In the genomic region with DNA sequence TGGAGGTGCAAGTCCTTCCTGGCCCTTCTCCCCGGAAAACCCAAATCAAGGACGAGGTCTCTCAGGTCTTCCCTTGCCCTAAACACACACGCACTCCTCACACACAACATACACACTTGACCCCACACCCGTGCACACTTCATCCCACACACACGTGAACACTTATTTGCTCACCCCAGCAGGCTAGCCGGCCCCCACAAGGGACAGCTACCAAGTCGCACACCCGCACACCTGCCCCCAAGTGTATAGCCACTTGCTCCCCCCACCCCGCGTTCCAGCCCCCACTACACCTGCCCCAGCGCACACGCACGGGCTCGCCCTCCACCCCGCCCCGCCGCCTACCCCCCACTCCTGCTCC, we compare ENCODE assay signal across 8 cellular contexts. TPM values are rescaled to one million over a fixed set of nuclear protein-coding genes. Genes with fewer than 3 reads are reported as not detected.
A peak's percentile ranks its signal among the peaks of the same experiment; 100 is the strongest.
DNase-seq lines count a peak whose midpoint lies in the region; ATAC-seq and TF ChIP-seq lines count a peak whose summit lies in the region.

No MANE protein-coding gene starts in this region.

- H3K9me2 ChIP-seq in MM.1S (replicated peaks; ENCODE audit: insufficient read depth, low read length) = no peaks in the 10 kb centered on the region

- peak overlapping the region; percentile 98 for H3K4me3 Mint-ChIP-seq in activated CD4-positive, alpha-beta T cell treated with anti-CD3 and anti-CD28 coated beads for 36 hours

- H3K27me3 ChIP-seq in MM.1S (replicated peaks; ENCODE audit: insufficient read depth, low read length) (no peaks in the 10 kb centered on the region), brain microvascular endothelial cell (replicated peaks) (no peaks in the 10 kb centered on the region), liver (ENCODE audit: control insufficient read depth in 4 of 4, insufficient read depth in 4 of 4, low read length in 3 of 4) (no peaks in the 10 kb centered on the region), stomach smooth muscle (ENCODE audit: control insufficient read depth in 1 of 2, insufficient read depth in 2 of 2, low read length in 2 of 2) (no peaks in the 10 kb centered on the region)

- intact Hi-C loops in activated CD4-positive, alpha-beta T cell treated with anti-CD3 and anti-CD28 coated beads for 36 hours (cut with DNase I, micrococcal nuclease) = loop anchor here (1.0 kb wide), 1 partner anchor 8 kb away; the partner anchor contains the start of gene C2orf49 (in 2 of the 2)

- H3K4me2 ChIP-seq in MM.1S (ENCODE audit: low read depth, low read length) = peak overlapping the region; percentile 56

- TF ChIP-seq CTCF in MM.1S (IDR thresholded peaks at IDR 0.05; ENCODE audit: low read length) = no peak
- TF ChIP-seq CTCF in brain microvascular endothelial cell (IDR thresholded peaks at IDR 0.05; ENCODE audit: low read depth, low read length, missing control alignments) = no peak
- TF ChIP-seq CTCF in liver (IDR thresholded peaks at IDR 0.05; ENCODE audit: low read depth, low read length, missing input control) = no peak

- H3K4me1 Mint-ChIP-seq in activated CD4-positive, alpha-beta T cell treated with anti-CD3 and anti-CD28 coated beads for 36 hours = peaks cover 44% of the 10 kb centered on the region

- in situ Hi-C loops in brain microvascular endothelial cell (cut with HindIII; ENCODE audit: low pct_ligation_motif_present, low sequenced_read_pairs) = no loop called here

- ATAC-seq in activated CD4-positive, alpha-beta T cell treated with anti-CD3 and anti-CD28 coated beads for 36 hours = peak; percentile 31

- H3K9me3 ChIP-seq in MM.1S (replicated peaks; ENCODE audit: insufficient read depth, low read length) = no peaks in the 10 kb centered on the region
- no peaks in the 10 kb centered on the region for H3K9me3 ChIP-seq in liver (ENCODE audit: control insufficient read depth in 4 of 4, low read length in 3 of 4)
- no peaks in the 10 kb centered on the region for H3K9me3 ChIP-seq in stomach smooth muscle (ENCODE audit: control insufficient read depth in 2 of 2, low read length in 2 of 2)

- H3K36me3 ChIP-seq in MM.1S (replicated peaks; ENCODE audit: insufficient read depth, low read length) (0 out of 2 replicates have a peak, but pooled peaks cover 5% of the 10 kb centered on the region), brain microvascular endothelial cell (replicated peaks) (no peaks in the 10 kb centered on the region), liver (ENCODE audit: control insufficient read depth in 4 of 4, insufficient read depth in 3 of 4, low read depth in 1 of 4, low read length in 3 of 4) (no peaks in the 10 kb centered on the region), stomach smooth muscle (ENCODE audit: control insufficient read depth in 2 of 2, insufficient read depth in 2 of 2, low read length in 2 of 2) (peaks cover 3 to 4% of the 10 kb centered on the region in 2 donors)

- H3K79me2 ChIP-seq in MM.1S (ENCODE audit: low read length) = peaks cover 56% of the 10 kb centered on the region

- 0% methylated on average over 17 of the region's 17 CpGs for WGBS in liver

- H3K4me3 ChIP-seq in MM.1S (ENCODE audit: low read length) (peak overlapping the region; percentile 82), brain microvascular endothelial cell (ENCODE audit: low read depth, low read length) (peak overlapping the region; percentile 74), liver (ENCODE audit: low read depth in 1 of 3, low read length in 3 of 3) (peak overlapping the region; percentile 80 to 93 (median 88)), stomach smooth muscle (ENCODE audit: low read length in 2 of 2) (peak overlapping the region; percentile 73 to 88)

- H3K9ac ChIP-seq in MM.1S (ENCODE audit: low read length) = peak overlapping the region; percentile 62
- H3K9ac ChIP-seq in liver (ENCODE audit: low read depth in 1 of 2, low read length in 2 of 2) = peak overlapping the region; percentile 61 to 62
- H3K9ac ChIP-seq in stomach smooth muscle (ENCODE audit: low read length in 2 of 2) = peak overlapping the region; percentile 69 to 78

- H3K27ac ChIP-seq in MM.1S (ENCODE audit: low read length) = peak overlapping the region; percentile 18; the same call in 1 of the 2 replicates
- no peak overlapping the region for H3K27ac ChIP-seq in brain microvascular endothelial cell
- H3K27ac ChIP-seq in liver (ENCODE audit: low read depth in 1 of 2, low read length in 2 of 2) = peak overlapping the region; percentile 62 to 63
- H3K27ac ChIP-seq in stomach smooth muscle (ENCODE audit: low read length) = peak overlapping the region; percentile 55

- peak overlapping the region; percentile 82 for H2AFZ ChIP-seq in MM.1S (ENCODE audit: low read length)

- DNase-seq in activated CD4-positive, alpha-beta T cell treated with anti-CD3 and anti-CD28 coated beads for 36 hours = no peak
- DNase-seq in activated CD4-positive, alpha-beta T cell treated with anti-CD3 and anti-CD28 coated beads, Interleukin-2, amount 50 U/mL, for 1 hour = no peak
- DNase-seq in MM.1S (peak; percentile 25), brain microvascular endothelial cell (no peak), COR-L47 (lab: John Stamatoyannopoulos, UW) (no peak), NCI-H510A (lab: John Stamatoyannopoulos, UW) (no peak)

- CTCF ChIA-PET in activated CD4-positive, alpha-beta T cell treated with anti-CD3 and anti-CD28 coated beads for 36 hours (lab: Charles Lee) = interaction anchor here (0.8 to 1.9 kb wide), 2 partner anchors 9 to 14 kb away, joined by 3 to 14 read pairs; partner anchors contain the start of gene C2orf49

- peaks cover 20% of the 10 kb centered on the region for H3K36me3 Mint-ChIP-seq in activated CD4-positive, alpha-beta T cell treated with anti-CD3 and anti-CD28 coated beads for 36 hours (ENCODE audit: low read depth)

- no peaks in the 10 kb centered on the region for H3K27me3 Mint-ChIP-seq in activated CD4-positive, alpha-beta T cell treated with anti-CD3 and anti-CD28 coated beads for 36 hours

- H3K4me1 ChIP-seq in MM.1S (ENCODE audit: low read length) (peaks cover 4% of the 10 kb centered on the region; the same call in 1 of the 2 replicates), liver (ENCODE audit: control insufficient read depth in 4 of 4, insufficient read depth in 4 of 4, low read length in 3 of 4) (peaks cover 7 to 26% (median 15%) of the 10 kb centered on the region in 4 donors), stomach smooth muscle (ENCODE audit: control insufficient read depth, insufficient read depth, low read length) (peaks cover 28% of the 10 kb centered on the region)

- POLR2A ChIA-PET in activated CD4-positive, alpha-beta T cell treated with anti-CD3 and anti-CD28 coated beads for 36 hours (lab: Charles Lee) = no interaction called here

- H3F3A ChIP-seq in MM.1S (ENCODE audit: insufficient read depth, low read length) = no peaks in the 10 kb centered on the region

- no peak for TF ChIP-seq RAD21 in liver (IDR thresholded peaks at IDR 0.05)

- H3K9me3 Mint-ChIP-seq in activated CD4-positive, alpha-beta T cell treated with anti-CD3 and anti-CD28 coated beads for 36 hours (ENCODE audit: low read depth) = no peaks in the 10 kb centered on the region

- peak overlapping the region; percentile 96 for H3K27ac Mint-ChIP-seq in activated CD4-positive, alpha-beta T cell treated with anti-CD3 and anti-CD28 coated beads for 36 hours

- no peaks in the 10 kb centered on the region for H4K20me1 ChIP-seq in MM.1S (ENCODE audit: insufficient read depth, low read length)

TF ChIP-seq in liver, 16 proteins besides CTCF, POLR2A, EP300 and RAD21 (continues in another document):
- TF ChIP-seq RXRA (IDR thresholded peaks at IDR 0.05) (no peak), FOXA2 (IDR thresholded peaks at IDR 0.05) (no peak), EGR1 (IDR thresholded peaks at IDR 0.05; ENCODE audit: low read depth in 2 of 2) (no peak), JUND (IDR thresholded peaks at IDR 0.05) (no peak), TAF1 (conservative IDR thresholded peaks at IDR 0.05) (no peak), HNF4G (IDR thresholded peaks at IDR 0.05) (no peak), HNF4A (conservative IDR thresholded peaks at IDR 0.05) (no peak), NR2F2 (IDR thresholded peaks at IDR 0.05) (no peak), YY1 (IDR thresholded peaks at IDR 0.05) (no peak), FOXA1 (IDR thresholded peaks at IDR 0.05) (no peak), SP1 (IDR thresholded peaks at IDR 0.05) (no peak)
- TF ChIP-seq, protein P1, sequence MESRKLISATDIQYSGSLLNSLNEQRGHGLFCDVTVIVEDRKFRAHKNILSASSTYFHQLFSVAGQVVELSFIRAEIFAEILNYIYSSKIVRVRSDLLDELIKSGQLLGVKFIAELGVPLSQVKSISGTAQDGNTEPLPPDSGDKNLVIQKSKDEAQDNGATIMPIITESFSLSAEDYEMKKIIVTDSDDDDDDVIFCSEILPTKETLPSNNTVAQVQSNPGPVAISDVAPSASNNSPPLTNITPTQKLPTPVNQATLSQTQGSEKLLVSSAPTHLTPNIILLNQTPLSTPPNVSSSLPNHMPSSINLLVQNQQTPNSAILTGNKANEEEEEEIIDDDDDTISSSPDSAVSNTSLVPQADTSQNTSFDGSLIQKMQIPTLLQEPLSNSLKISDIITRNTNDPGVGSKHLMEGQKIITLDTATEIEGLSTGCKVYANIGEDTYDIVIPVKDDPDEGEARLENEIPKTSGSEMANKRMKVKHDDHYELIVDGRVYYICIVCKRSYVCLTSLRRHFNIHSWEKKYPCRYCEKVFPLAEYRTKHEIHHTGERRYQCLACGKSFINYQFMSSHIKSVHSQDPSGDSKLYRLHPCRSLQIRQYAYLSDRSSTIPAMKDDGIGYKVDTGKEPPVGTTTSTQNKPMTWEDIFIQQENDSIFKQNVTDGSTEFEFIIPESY (IDR thresholded peaks at IDR 0.05) = no peak
- TF ChIP-seq, protein P2, sequence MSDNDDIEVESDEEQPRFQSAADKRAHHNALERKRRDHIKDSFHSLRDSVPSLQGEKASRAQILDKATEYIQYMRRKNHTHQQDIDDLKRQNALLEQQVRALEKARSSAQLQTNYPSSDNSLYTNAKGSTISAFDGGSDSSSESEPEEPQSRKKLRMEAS (IDR thresholded peaks at IDR 0.05) = no peak

RNA-seq across cellular contexts. Expression of gene TGFBRAP1, which starts 0.4 kb away (rescaled TPM):
- total RNA-seq in activated CD4-positive, alpha-beta T cell treated with anti-CD3 and anti-CD28 coated beads for 36 hours = 10 to 100 TPM; 20.0 to 20.6 TPM
- total RNA-seq in liver = 10 to 100 TPM in 1 of 2 donors, 1 to 10 TPM in 1; 9.8 to 10.4 TPM
- polyA plus RNA-seq in liver = 1 to 10 TPM; 1.8 to 3.7 TPM

RNA-seq across cellular contexts. Expression of gene C2orf49, which starts 8.2 kb away (rescaled TPM):
- 10 to 100 TPM; 19.3 to 27.8 TPM for total RNA-seq in activated CD4-positive, alpha-beta T cell treated with anti-CD3 and anti-CD28 coated beads for 36 hours
- 1 to 10 TPM; 8.2 TPM for total RNA-seq in liver
- 1 to 10 TPM; 3.3 to 8.1 TPM for polyA plus RNA-seq in liver
